Comparison of ENCODE assay signal across 37 cellular contexts in the genomic region with DNA sequence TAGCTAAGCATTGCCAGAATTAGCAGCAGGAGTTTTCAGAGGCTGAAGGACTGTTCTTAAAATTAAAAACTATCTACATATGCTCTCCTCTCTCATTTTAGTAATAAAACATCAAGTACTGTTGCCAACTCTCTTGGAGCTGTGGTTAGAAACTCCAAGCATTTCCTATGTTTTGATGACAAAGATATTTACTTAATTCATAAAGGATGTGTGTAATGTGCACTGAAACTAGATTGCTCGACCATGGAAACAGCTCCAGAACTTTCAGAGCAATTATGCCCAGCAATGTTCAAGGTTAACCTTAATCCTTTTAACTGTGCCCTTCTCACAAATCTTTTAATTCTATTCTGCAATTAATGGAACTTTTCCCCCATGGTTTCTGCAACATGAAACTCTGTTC. TPM values are rescaled to one million over a fixed set of nuclear protein-coding genes. Genes with fewer than 3 reads are reported as not detected.
DNase-seq lines count a peak whose midpoint lies in the region; ATAC-seq and TF ChIP-seq lines count a peak whose summit lies in the region.
"Had no signal": no experiment of that assay in that cellular context is flagged by ENCODE, and none has a peak within 500 bp of the region (broad histone marks: within the 10 kb centered on the region; RNA-seq: fewer than 3 reads in every experiment).

No MANE protein-coding gene starts in this region.

- H3K27ac ChIP-seq in A673 (ENCODE audit: low read depth, low read length, poor library complexity, severe bottlenecking) = peak overlapping the region; percentile 74
- H3K27ac ChIP-seq: brain microvascular endothelial cell, foreskin keratinocyte, heart right ventricle, neural progenitor cell, spleen, VCaP had no signal

- intact Hi-C loops in A673 (cut with micrococcal nuclease; ENCODE audit: unreplicated experiment) = loop anchor here (10.0 kb wide), 1 partner anchor 444 kb away; no protein-coding TSS in a partner anchor
- intact Hi-C loops in cardiac septum (cut with DNase I) = no loop called here

- ATAC-seq in SK-N-SH treated with all-trans-retinoic acid at 6 μM for 48 hours (peak; percentile 84), GM19455 (IDR thresholded peaks at IDR 0.05; ENCODE audit: unreplicated experiment) (no peak)
- ATAC-seq: activated CD8-positive, alpha-beta T cell treated with anti-CD3 and anti-CD28 coated beads, Interleukin-2, amount 10 ng/mL, durations not matched to agents 7 days and 5 days; foreskin keratinocyte; heart right ventricle; left ventricle myocardium superior; right cardiac atrium; stimulated activated naive CD8-positive, alpha-beta T cell treated with anti-CD3 and anti-CD28 coated beads, Interleukin-15, amount 100 ng/mL, for 72 hours had no signal

- no peaks in the 10 kb centered on the region for H3K27me3 ChIP-seq in A673 (replicated peaks; ENCODE audit: insufficient read depth, low read depth, low read length, poor library complexity)
- peaks cover 16% of the 10 kb centered on the region for H3K27me3 ChIP-seq in BE2C

- TF ChIP-seq CTCF in A673 (conservative IDR thresholded peaks at IDR 0.05; ENCODE audit: low read depth, low read length) (no peak), BE2C (IDR thresholded peaks at IDR 0.05; ENCODE audit: low read depth, low read length) (no peak)

- CTCF ChIA-PET in A673 (lab: Charles Lee) = interaction anchor here (0.5 kb wide), 1 partner anchor 127 kb away, joined by 3 read pairs; no protein-coding TSS in a partner anchor

- H3K4me3 ChIP-seq in A673 (ENCODE audit: low read depth, low read length, poor library complexity, severe bottlenecking) (no peak overlapping the region), BE2C (ENCODE audit: low read depth, low read length) (no peak overlapping the region)
- H3K4me3 ChIP-seq: heart right ventricle, neural progenitor cell, spleen had no signal

- BruUV-seq in A673 (replicated peaks; lab: Mats Ljungman, UMichigan) = no TSS peak

- POLR2A ChIA-PET in A673 (lab: Charles Lee; ENCODE audit: low non-redundant PET) = interaction anchor here (0.6 kb wide), 1 partner anchor 8 kb away, joined by 3 read pairs; a partner anchor contains a TSS

- H3K9me3 ChIP-seq in A673 (ENCODE audit: low read depth, low read length, poor library complexity, severe bottlenecking) = no peaks in the 10 kb centered on the region
- H3K9me3 ChIP-seq in BE2C = no peaks in the 10 kb centered on the region
- H3K9me3 ChIP-seq: heart right ventricle, spleen had no signal

- H3K36me3 ChIP-seq in A673 (ENCODE audit: insufficient read depth, low read length, poor library complexity, severe bottlenecking) (peaks cover 52% of the 10 kb centered on the region), BE2C (no peaks in the 10 kb centered on the region)
- H3K36me3 ChIP-seq: brain microvascular endothelial cell, heart right ventricle, neural progenitor cell, spleen had no signal

- H3K4me1 ChIP-seq in A673 (ENCODE audit: insufficient read depth, low read length, poor library complexity, severe bottlenecking) = peaks cover 83% of the 10 kb centered on the region
- H3K4me1 ChIP-seq in BE2C = no peaks in the 10 kb centered on the region
- H3K4me1 ChIP-seq: heart right ventricle, neural progenitor cell, spleen had no signal

- DNase-seq in A673 (ENCODE audit: low spot score) (peak; percentile 89), EL (peak; percentile 48), fibroblast of peridontal ligament (ENCODE audit: extremely low read depth) (peak; percentile 68), BE2C (no peak), cardiac septum (ENCODE audit: low spot score) (no peak), NCI-H446 (lab: John Stamatoyannopoulos, UW) (no peak)
- DNase-seq: activated CD4-positive, alpha-beta T cell treated with anti-CD3 and anti-CD28 coated beads for 4 hours; activated CD8-positive, alpha-beta T cell treated with anti-CD3 and anti-CD28 coated beads, Interleukin-2, amount 10 ng/mL, durations not matched to agents 7 days and 5 days; activated naive CD4-positive, alpha-beta T cell treated with anti-CD3 and anti-CD28 coated beads, Interleukin-2, amount 50 U/mL, for 16 hours; amniotic stem cell; brain microvascular endothelial cell; C1 segment of cervical spinal cord; COR-L47; foreskin keratinocyte; GDM1; heart right ventricle; kidney; left ventricle myocardium superior; NCI-H1105; NCI-H1930; NCI-H69; right cardiac atrium; SIG-M5; spleen; stimulated activated CD4-positive, alpha-beta T cell treated with anti-CD3 and anti-CD28 coated beads, Interleukin-2, amount 100 ng/mL, for 24 hours; stimulated activated CD8-positive, alpha-beta memory T cell treated with anti-CD3 and anti-CD28 coated beads, Interleukin-4, amount 100 ng/mL, for 48 hours; stimulated activated naive CD8-positive, alpha-beta T cell treated with anti-CD3 and anti-CD28 coated beads, Interleukin-15, amount 100 ng/mL, for 72 hours; T1000 had no signal

TF ChIP-seq in SK-N-SH treated with all-trans-retinoic acid at 6 μM for 48 hours, 23 proteins besides CTCF, POLR2A, EP300 and RAD21:
- TF ChIP-seq PPARA (CRISPR knock-in tag; IDR thresholded peaks at IDR 0.05; ENCODE audit: borderline replicate concordance) (no peak), ISL1 (CRISPR knock-in tag; IDR thresholded peaks at IDR 0.05) (no peak), ZNF565 (CRISPR knock-in tag; conservative IDR thresholded peaks at IDR 0.05; ENCODE audit: low read depth) (no peak), TOX (CRISPR knock-in tag; IDR thresholded peaks at IDR 0.05; ENCODE audit: borderline replicate concordance) (no peak), CSDC2 (CRISPR knock-in tag; IDR thresholded peaks at IDR 0.05) (no peak), BACH2 (CRISPR knock-in tag; IDR thresholded peaks at IDR 0.05; ENCODE audit: borderline replicate concordance) (no peak), ZC3H10 (CRISPR knock-in tag; IDR thresholded peaks at IDR 0.05) (no peak), GLIS3 (CRISPR knock-in tag; IDR thresholded peaks at IDR 0.05) (no peak), ZFP3 (CRISPR knock-in tag; IDR thresholded peaks at IDR 0.05) (no peak), OSR1 (CRISPR knock-in tag; IDR thresholded peaks at IDR 0.05) (no peak), ZFP30 (CRISPR knock-in tag; IDR thresholded peaks at IDR 0.05) (no peak), RARB (CRISPR knock-in tag; IDR thresholded peaks at IDR 0.05) (no peak)
- TF ChIP-seq, protein P1, sequence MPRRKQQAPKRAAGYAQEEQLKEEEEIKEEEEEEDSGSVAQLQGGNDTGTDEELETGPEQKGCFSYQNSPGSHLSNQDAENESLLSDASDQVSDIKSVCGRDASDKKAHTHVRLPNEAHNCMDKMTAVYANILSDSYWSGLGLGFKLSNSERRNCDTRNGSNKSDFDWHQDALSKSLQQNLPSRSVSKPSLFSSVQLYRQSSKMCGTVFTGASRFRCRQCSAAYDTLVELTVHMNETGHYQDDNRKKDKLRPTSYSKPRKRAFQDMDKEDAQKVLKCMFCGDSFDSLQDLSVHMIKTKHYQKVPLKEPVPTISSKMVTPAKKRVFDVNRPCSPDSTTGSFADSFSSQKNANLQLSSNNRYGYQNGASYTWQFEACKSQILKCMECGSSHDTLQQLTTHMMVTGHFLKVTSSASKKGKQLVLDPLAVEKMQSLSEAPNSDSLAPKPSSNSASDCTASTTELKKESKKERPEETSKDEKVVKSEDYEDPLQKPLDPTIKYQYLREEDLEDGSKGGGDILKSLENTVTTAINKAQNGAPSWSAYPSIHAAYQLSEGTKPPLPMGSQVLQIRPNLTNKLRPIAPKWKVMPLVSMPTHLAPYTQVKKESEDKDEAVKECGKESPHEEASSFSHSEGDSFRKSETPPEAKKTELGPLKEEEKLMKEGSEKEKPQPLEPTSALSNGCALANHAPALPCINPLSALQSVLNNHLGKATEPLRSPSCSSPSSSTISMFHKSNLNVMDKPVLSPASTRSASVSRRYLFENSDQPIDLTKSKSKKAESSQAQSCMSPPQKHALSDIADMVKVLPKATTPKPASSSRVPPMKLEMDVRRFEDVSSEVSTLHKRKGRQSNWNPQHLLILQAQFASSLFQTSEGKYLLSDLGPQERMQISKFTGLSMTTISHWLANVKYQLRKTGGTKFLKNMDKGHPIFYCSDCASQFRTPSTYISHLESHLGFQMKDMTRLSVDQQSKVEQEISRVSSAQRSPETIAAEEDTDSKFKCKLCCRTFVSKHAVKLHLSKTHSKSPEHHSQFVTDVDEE (CRISPR knock-in tag; IDR thresholded peaks at IDR 0.05) = no peak
- TF ChIP-seq, protein P2, sequence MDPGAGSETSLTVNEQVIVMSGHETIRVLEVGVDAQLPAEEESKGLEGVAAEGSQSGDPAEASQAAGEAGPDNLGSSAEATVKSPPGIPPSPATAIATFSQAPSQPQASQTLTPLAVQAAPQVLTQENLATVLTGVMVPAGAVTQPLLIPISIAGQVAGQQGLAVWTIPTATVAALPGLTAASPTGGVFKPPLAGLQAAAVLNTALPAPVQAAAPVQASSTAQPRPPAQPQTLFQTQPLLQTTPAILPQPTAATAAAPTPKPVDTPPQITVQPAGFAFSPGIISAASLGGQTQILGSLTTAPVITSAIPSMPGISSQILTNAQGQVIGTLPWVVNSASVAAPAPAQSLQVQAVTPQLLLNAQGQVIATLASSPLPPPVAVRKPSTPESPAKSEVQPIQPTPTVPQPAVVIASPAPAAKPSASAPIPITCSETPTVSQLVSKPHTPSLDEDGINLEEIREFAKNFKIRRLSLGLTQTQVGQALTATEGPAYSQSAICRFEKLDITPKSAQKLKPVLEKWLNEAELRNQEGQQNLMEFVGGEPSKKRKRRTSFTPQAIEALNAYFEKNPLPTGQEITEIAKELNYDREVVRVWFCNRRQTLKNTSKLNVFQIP (CRISPR knock-in tag; IDR thresholded peaks at IDR 0.05; ENCODE audit: borderline replicate concordance, low read depth) = no peak
- TF ChIP-seq, protein P3, sequence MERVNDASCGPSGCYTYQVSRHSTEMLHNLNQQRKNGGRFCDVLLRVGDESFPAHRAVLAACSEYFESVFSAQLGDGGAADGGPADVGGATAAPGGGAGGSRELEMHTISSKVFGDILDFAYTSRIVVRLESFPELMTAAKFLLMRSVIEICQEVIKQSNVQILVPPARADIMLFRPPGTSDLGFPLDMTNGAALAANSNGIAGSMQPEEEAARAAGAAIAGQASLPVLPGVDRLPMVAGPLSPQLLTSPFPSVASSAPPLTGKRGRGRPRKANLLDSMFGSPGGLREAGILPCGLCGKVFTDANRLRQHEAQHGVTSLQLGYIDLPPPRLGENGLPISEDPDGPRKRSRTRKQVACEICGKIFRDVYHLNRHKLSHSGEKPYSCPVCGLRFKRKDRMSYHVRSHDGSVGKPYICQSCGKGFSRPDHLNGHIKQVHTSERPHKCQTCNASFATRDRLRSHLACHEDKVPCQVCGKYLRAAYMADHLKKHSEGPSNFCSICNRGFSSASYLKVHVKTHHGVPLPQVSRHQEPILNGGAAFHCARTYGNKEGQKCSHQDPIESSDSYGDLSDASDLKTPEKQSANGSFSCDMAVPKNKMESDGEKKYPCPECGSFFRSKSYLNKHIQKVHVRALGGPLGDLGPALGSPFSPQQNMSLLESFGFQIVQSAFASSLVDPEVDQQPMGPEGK (CRISPR knock-in tag; IDR thresholded peaks at IDR 0.05; ENCODE audit: borderline replicate concordance) = no peak
TF ChIP-seq in SK-N-SH treated with all-trans-retinoic acid at 6 μM for 48 hours: peak in this region for 0.

RNA-seq across cellular contexts. Expression of a gene that starts 8.4 kb away (rescaled TPM):
- total RNA-seq in A673 (2021) (286 and 346 TPM in 2 replicates), cardiac septum (not detected)
- polyA plus RNA-seq in BE2C (2012; ENCODE audit: insufficient read depth, insufficient read length, low read depth) = not detected
- total RNA-seq: A172; activated CD8-positive, alpha-beta T cell treated with anti-CD3 and anti-CD28 coated beads, Interleukin-2, amount 10 ng/mL, durations not matched to agents 7 days and 5 days; activated T-helper 2 cell treated with anti-CD3 and anti-CD28 coated beads, Interferon-gamma antibody, Interleukin-2, Interleukin-4, amounts not matched to agents 10 μg/mL and 5 μg/mL and 100 μg/mL, durations not matched to agents 14 hours and 24 hours and 36 hours; chondrocyte; foreskin keratinocyte; heart right ventricle; HT1080; kidney; left ventricle myocardium superior; mesenteric fat pad; right cardiac atrium; spleen had no signal
- polyA plus RNA-seq: foreskin keratinocyte, heart right ventricle, right cardiac atrium, spleen had no signal

RNA-seq across cellular contexts. Expression of a gene that starts 44.9 kb away (rescaled TPM):
- 18.3 and 19.3 TPM in 2 replicates for total RNA-seq in A673 (2021)
- polyA plus RNA-seq in BE2C (2012; ENCODE audit: insufficient read depth, insufficient read length, low read depth) = not detected
- not detected for total RNA-seq in cardiac septum
- total RNA-seq: A172; activated CD8-positive, alpha-beta T cell treated with anti-CD3 and anti-CD28 coated beads, Interleukin-2, amount 10 ng/mL, durations not matched to agents 7 days and 5 days; activated T-helper 2 cell treated with anti-CD3 and anti-CD28 coated beads, Interferon-gamma antibody, Interleukin-2, Interleukin-4, amounts not matched to agents 10 μg/mL and 5 μg/mL and 100 μg/mL, durations not matched to agents 14 hours and 24 hours and 36 hours; chondrocyte; foreskin keratinocyte; heart right ventricle; HT1080; kidney; left ventricle myocardium superior; mesenteric fat pad; right cardiac atrium; spleen had no signal
- polyA plus RNA-seq: foreskin keratinocyte, heart right ventricle, right cardiac atrium had no signal

Comparison
In these comparisons a context has a peak if more than half of its experiments do, and no peak if none do; other contexts are left out.
1. DNase-seq: peak in A673 (single experiment), EL (single experiment) and fibroblast of peridontal ligament (single experiment); none in BE2C (single experiment), cardiac septum (single experiment) and NCI-H446 (0 of 2).
2. RNA of a gene that starts 8.4 kb away (total RNA-seq): 286 to 346 TPM in A673; not detected in cardiac septum (single experiment); every median in the first group is over 100 times any median in the second.
3. RNA of a gene that starts 44.9 kb away (total RNA-seq): 18.3 to 19.3 TPM in A673; not detected in cardiac septum (single experiment); every median in the first group is over 10 times any median in the second.